Comparison of ENCODE assay signal across 18 cellular contexts in the genomic region with DNA sequence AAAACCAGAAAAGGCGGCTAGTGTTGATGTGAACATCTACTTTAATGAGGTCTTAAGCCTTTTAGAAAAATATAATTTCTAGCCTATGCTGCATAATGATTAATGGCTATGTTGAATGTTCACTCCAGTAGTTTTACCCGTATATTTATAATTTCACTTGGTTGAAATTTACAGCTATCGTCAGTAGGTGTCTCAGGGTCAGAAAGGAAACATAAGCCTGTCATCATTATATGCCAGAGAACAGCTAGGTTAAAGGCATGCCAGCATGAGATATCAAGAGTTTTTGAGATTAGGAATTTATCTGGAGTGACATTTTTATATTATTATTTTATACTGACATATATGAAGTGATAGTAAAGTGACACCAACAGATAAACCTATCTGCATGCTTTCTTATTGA.
"Had no signal": no experiment of that assay in that cellular context is flagged by ENCODE, and none has a peak within 500 bp of the region (broad histone marks: within the 10 kb centered on the region; RNA-seq: fewer than 3 reads in every experiment).

No MANE protein-coding gene starts in this region.

- H3K27ac Mint-ChIP-seq: activated CD4-positive, alpha-beta memory T cell treated with anti-CD3 and anti-CD28 coated beads, Interleukin-2, amount 10 ng/mL, durations not matched to agents 7 days and 5 days; activated naive CD8-positive, alpha-beta T cell treated with anti-CD3 and anti-CD28 coated beads for 36 hours; activated T-cell treated with anti-CD3 and anti-CD28 coated beads, Interleukin-2, amount 50 U/mL, for 72 hours; naive thymus-derived CD4-positive, alpha-beta T cell had no signal

- H3K4me1 ChIP-seq: psoas muscle, sigmoid colon had no signal

- DNase-seq: activated CD4-positive, alpha-beta memory T cell treated with anti-CD3 and anti-CD28 coated beads, Interleukin-2, amount 10 ng/mL, durations not matched to agents 7 days and 5 days; activated gamma-delta T cell treated with Interleukin-2 at 50 U/mL for 16 hours; activated naive CD8-positive, alpha-beta T cell treated with anti-CD3 and anti-CD28 coated beads for 36 hours; activated T-cell treated with anti-CD3 and anti-CD28 coated beads, Interleukin-2, amount 50 U/mL, for 72 hours; brain microvascular endothelial cell; cerebellar nuclear complex; dorsolateral prefrontal cortex; hippocampal formation; left cardiac atrium; naive thymus-derived CD4-positive, alpha-beta T cell; nucleus accumbens; psoas muscle; sigmoid colon; stimulated activated CD4-positive, alpha-beta T cell treated with anti-CD3 and anti-CD28 coated beads, Interleukin-2, amount 100 ng/mL, for 48 hours; stimulated activated naive CD4-positive, alpha-beta T cell treated with Interleukin-2 at 50 U/mL for 16 hours; T1000 had no signal

- H3K36me3 Mint-ChIP-seq: activated naive CD8-positive, alpha-beta T cell treated with anti-CD3 and anti-CD28 coated beads for 36 hours; naive thymus-derived CD4-positive, alpha-beta T cell had no signal

- H3K27me3 Mint-ChIP-seq: activated CD4-positive, alpha-beta memory T cell treated with anti-CD3 and anti-CD28 coated beads, Interleukin-2, amount 10 ng/mL, durations not matched to agents 7 days and 5 days; activated naive CD8-positive, alpha-beta T cell treated with anti-CD3 and anti-CD28 coated beads for 36 hours; naive thymus-derived CD4-positive, alpha-beta T cell had no signal

- ATAC-seq: activated T-cell treated with anti-CD3 and anti-CD28 coated beads, Interleukin-2, amount 50 U/mL, for 72 hours; esophagus mucosa; left cardiac atrium; naive thymus-derived CD4-positive, alpha-beta T cell; psoas muscle had no signal

- H3K4me3 Mint-ChIP-seq: activated CD4-positive, alpha-beta memory T cell treated with anti-CD3 and anti-CD28 coated beads, Interleukin-2, amount 10 ng/mL, durations not matched to agents 7 days and 5 days; activated naive CD8-positive, alpha-beta T cell treated with anti-CD3 and anti-CD28 coated beads for 36 hours; activated T-cell treated with anti-CD3 and anti-CD28 coated beads, Interleukin-2, amount 50 U/mL, for 72 hours; naive thymus-derived CD4-positive, alpha-beta T cell had no signal

- H3K9me3 ChIP-seq: sigmoid colon had no signal

- H3K4me3 ChIP-seq: dorsolateral prefrontal cortex, lung, psoas muscle, sigmoid colon had no signal

- H3K36me3 ChIP-seq: brain microvascular endothelial cell, sigmoid colon had no signal

- H3K27ac ChIP-seq: brain microvascular endothelial cell, dorsolateral prefrontal cortex, psoas muscle, sigmoid colon had no signal

- H3K27me3 ChIP-seq: brain microvascular endothelial cell, dorsolateral prefrontal cortex, sigmoid colon had no signal

- H3K4me1 Mint-ChIP-seq: activated CD4-positive, alpha-beta memory T cell treated with anti-CD3 and anti-CD28 coated beads, Interleukin-2, amount 10 ng/mL, durations not matched to agents 7 days and 5 days; activated naive CD8-positive, alpha-beta T cell treated with anti-CD3 and anti-CD28 coated beads for 36 hours; naive thymus-derived CD4-positive, alpha-beta T cell had no signal
